10 cellular contexts compared by ENCODE assay signal in genomic region chr2:38498039-38498438, GRCh38.
DNase-seq lines count a peak whose midpoint lies in the region; ATAC-seq and TF ChIP-seq lines count a peak whose summit lies in the region.
"Had no signal": no experiment of that assay in that cellular context is flagged by ENCODE, and none has a peak within 500 bp of the region (broad histone marks: within the 10 kb centered on the region; RNA-seq: fewer than 3 reads in every experiment).

No MANE protein-coding gene starts in this region.

- H3K9me3 ChIP-seq in gastrocnemius medialis, result no peaks in the 10 kb centered on the region

- no peak for TF ChIP-seq POLR2A in gastrocnemius medialis (IDR thresholded peaks at IDR 0.05)

- H3K27me3 Mint-ChIP-seq in activated T-cell treated with anti-CD3 and anti-CD28 coated beads, Interleukin-2, amount 50 U/mL, for 24 hours, result peaks cover 9% of the 10 kb centered on the region

- H3K4me3 ChIP-seq in gastrocnemius medialis, result no peak overlapping the region

- no peaks in the 10 kb centered on the region for H3K27me3 ChIP-seq in gastrocnemius medialis

- in situ Hi-C loops in gastrocnemius medialis (cut with MboI; ENCODE audit: low sequenced_read_pairs in 4 of 4), result no loop called here

- peak; percentile 80 for ATAC-seq in HG02981 (IDR thresholded peaks at IDR 0.05; ENCODE audit: unreplicated experiment)
- ATAC-seq in gastrocnemius medialis, result no peak
- ATAC-seq in GM18873 (IDR thresholded peaks at IDR 0.05; ENCODE audit: low FRiP score, unreplicated experiment), result no peak

- H3K4me1 ChIP-seq in gastrocnemius medialis, result peaks cover 54 to 66% of the 10 kb centered on the region in 2 donors

- no peaks in the 10 kb centered on the region for H3K9me3 Mint-ChIP-seq in activated T-cell treated with anti-CD3 and anti-CD28 coated beads, Interleukin-2, amount 50 U/mL, for 24 hours

- TF ChIP-seq CTCF in gastrocnemius medialis (IDR thresholded peaks at IDR 0.05 in 4 of 5, conservative IDR thresholded peaks at IDR 0.05 in 1 of 5), result no peak

- H3K27ac ChIP-seq in gastrocnemius medialis, result peak overlapping the region; percentile 78 to 93 (median 86)

- DNase-seq in NCI-H146 (lab: John Stamatoyannopoulos, UW) (peak; percentile 37), NCI-H146 treated with DMSO at 0.1 percent for 48 hours (lab: John Stamatoyannopoulos, UW; ENCODE audit: unreplicated experiment) (no peak), NCI-H82 treated with DMSO at 0.1 percent for 48 hours (lab: John Stamatoyannopoulos, UW; ENCODE audit: unreplicated experiment) (peak; percentile 56), gastrocnemius medialis (no peak), GOT3 (lab: John Stamatoyannopoulos, UW) (no peak)
- DNase-seq in activated T-cell treated with anti-CD3 and anti-CD28 coated beads, Interleukin-2, amount 50 U/mL, for 24 hours, result no peak
- DNase-seq: central memory CD4-positive, alpha-beta T cell; small intestine had no signal

- peaks cover 4% of the 10 kb centered on the region for H3K4me1 Mint-ChIP-seq in activated T-cell treated with anti-CD3 and anti-CD28 coated beads, Interleukin-2, amount 50 U/mL, for 24 hours (ENCODE audit: low read depth)

- no peaks in the 10 kb centered on the region for H3K36me3 Mint-ChIP-seq in activated T-cell treated with anti-CD3 and anti-CD28 coated beads, Interleukin-2, amount 50 U/mL, for 24 hours (ENCODE audit: low read depth)

- intact Hi-C loops in gastrocnemius medialis (cut with DNase I; ENCODE audit: low total_unique reads), result loop anchor here (5.0 kb wide), 1 partner anchor 104 kb away; the partner anchor contains the start of gene HNRNPLL

- no peaks in the 10 kb centered on the region for H3K36me3 ChIP-seq in gastrocnemius medialis

- H3K4me3 Mint-ChIP-seq in activated T-cell treated with anti-CD3 and anti-CD28 coated beads, Interleukin-2, amount 50 U/mL, for 24 hours, result no peak overlapping the region

- H3K27ac Mint-ChIP-seq in activated T-cell treated with anti-CD3 and anti-CD28 coated beads, Interleukin-2, amount 50 U/mL, for 24 hours, result no peak overlapping the region

Comparison
In these comparisons a context has a peak if more than half of its experiments do, and no peak if none do; other contexts are left out.
1. DNase-seq: peak in NCI-H146 (single experiment) and NCI-H82 treated with DMSO at 0.1 percent for 48 hours (single experiment); none in NCI-H146 treated with DMSO at 0.1 percent for 48 hours (single experiment), gastrocnemius medialis (0 of 2), GOT3 (single experiment) and activated T-cell treated with anti-CD3 and anti-CD28 coated beads, Interleukin-2, amount 50 U/mL, for 24 hours (single experiment).